Comparison of ENCODE assay signal across 11 cellular contexts in genomic region chr2:19355931-19356544, GRCh38. TPM values are rescaled to one million over a fixed set of nuclear protein-coding genes. Genes with fewer than 3 reads are reported as not detected.
DNase-seq lines count a peak whose midpoint lies in the region; ATAC-seq and TF ChIP-seq lines count a peak whose summit lies in the region.
"Had no signal": no experiment of that assay in that cellular context is flagged by ENCODE, and none has a peak within 500 bp of the region (broad histone marks: within the 10 kb centered on the region; RNA-seq: fewer than 3 reads in every experiment).

No MANE protein-coding gene starts in this region.

- in situ Hi-C loops in GM13976 (cut with MboI; ENCODE audit: low sequenced_read_pairs, unreplicated experiment): loop anchor here (10.0 to 25.0 kb wide), 3 partner anchors 509 to 844 kb away; no protein-coding TSS in a partner anchor

- H3K9me3 Mint-ChIP-seq in naive thymus-derived CD8-positive, alpha-beta T cell: peaks cover 0 to 2% (median 0%) of the 10 kb centered on the region in 9 donors

- peak overlapping the region; percentile 90 for H2AFZ ChIP-seq in ACC112 (ENCODE audit: low read length, unreplicated experiment)

- peak; percentile 33 for DNase-seq in GM13976 (ENCODE audit: low spot score)
- peak; percentile 5 for DNase-seq in epithelial cell of esophagus (ENCODE audit: low read depth)
- DNase-seq in naive thymus-derived CD8-positive, alpha-beta T cell: no peak
- DNase-seq in foreskin keratinocyte: no peak
- DNase-seq in left lobe of liver (ENCODE audit: low spot score): no peak
- DNase-seq in NCI-H82 treated with DMSO at 0.1 percent for 48 hours (lab: John Stamatoyannopoulos, UW; ENCODE audit: unreplicated experiment): no peak
- DNase-seq in T1000 (lab: John Stamatoyannopoulos, UW): no peak
- DNase-seq: MV-4-11; RPMI8226; stimulated activated CD4-positive, alpha-beta T cell treated with anti-CD3 and anti-CD28 coated beads, Interleukin-12 subunit alpha, Interleukin-12 subunit beta, amount 100 ng/mL, for 4 hours had no signal

- H3K4me3 Mint-ChIP-seq in naive thymus-derived CD8-positive, alpha-beta T cell: peak overlapping the region in 7 of 10 donors; percentile 39 to 77 (median 60)

- H3K4me1 ChIP-seq in ACC112 (ENCODE audit: control insufficient read depth, insufficient read depth, low read length, unreplicated experiment): peaks cover 28% of the 10 kb centered on the region
- H3K4me1 ChIP-seq in foreskin keratinocyte: no peaks in the 10 kb centered on the region

- TF ChIP-seq CTCF in GM13976 (IDR thresholded peaks at IDR 0.05; ENCODE audit: borderline replicate concordance, control extremely low read depth, extremely low read depth, insufficient read depth, missing control alignments) (no peak), epithelial cell of esophagus (IDR thresholded peaks at IDR 0.05; ENCODE audit: insufficient read depth, low read depth, low read length, missing control alignments) (no peak), foreskin keratinocyte (conservative IDR thresholded peaks at IDR 0.05) (no peak)

- peaks cover 56 to 93% (median 76%) of the 10 kb centered on the region in 5 donors for H3K27me3 Mint-ChIP-seq in naive thymus-derived CD8-positive, alpha-beta T cell

- peaks cover 29 to 52% (median 47%) of the 10 kb centered on the region in 4 donors for H3K4me1 Mint-ChIP-seq in naive thymus-derived CD8-positive, alpha-beta T cell

- H3K4me3 ChIP-seq in ACC112 (ENCODE audit: low read depth, low read length): peak overlapping the region; percentile 95
- H3K4me3 ChIP-seq in epithelial cell of esophagus (ENCODE audit: low read length): peak overlapping the region; percentile 66

- ATAC-seq in naive thymus-derived CD8-positive, alpha-beta T cell: no peak
- no peak for ATAC-seq in foreskin keratinocyte
- ATAC-seq in left lobe of liver: no peak

- peak overlapping the region in 2 of 10 donors; percentile 45 to 84 for H3K27ac Mint-ChIP-seq in naive thymus-derived CD8-positive, alpha-beta T cell

- H3K27ac ChIP-seq in ACC112 (ENCODE audit: low read depth, low read length) (peak overlapping the region; percentile 45), foreskin keratinocyte (no peak overlapping the region)

- POLR2A ChIA-PET in naive thymus-derived CD8-positive, alpha-beta T cell (lab: Charles Lee): no interaction called here

- no peaks in the 10 kb centered on the region for H3K27me3 ChIP-seq in ACC112 (ENCODE audit: insufficient read depth, low read length)
- H3K27me3 ChIP-seq in foreskin keratinocyte: peaks cover 98% of the 10 kb centered on the region

- peaks cover 0 to 5% (median 0%) of the 10 kb centered on the region in 3 donors for H3K36me3 Mint-ChIP-seq in naive thymus-derived CD8-positive, alpha-beta T cell

- H3K36me3 ChIP-seq in ACC112 (ENCODE audit: insufficient read depth, low read length): peaks cover 8% of the 10 kb centered on the region

- peaks cover 53% of the 10 kb centered on the region for H3K79me2 ChIP-seq in ACC112 (ENCODE audit: control insufficient read depth, insufficient read depth, low read length, unreplicated experiment)

RNA-seq across cellular contexts. Expression of gene OSR1, which starts 2.4 kb away (rescaled TPM):
- total RNA-seq in naive thymus-derived CD8-positive, alpha-beta T cell: not detected
- polyA plus RNA-seq in naive thymus-derived CD8-positive, alpha-beta T cell: not detected
- total RNA-seq in foreskin keratinocyte (0.14 and 0.18 TPM in 2 replicates), left lobe of liver (0.18 TPM)
- 0.09 and 0.18 TPM in 2 replicates for polyA plus RNA-seq in foreskin keratinocyte

Comparison
In these comparisons a context has a peak if more than half of its experiments do, and no peak if none do; other contexts are left out.
1. DNase-seq: peak in GM13976 (single experiment) and epithelial cell of esophagus (single experiment); none in naive thymus-derived CD8-positive, alpha-beta T cell (0 of 10), foreskin keratinocyte (0 of 2), left lobe of liver (single experiment), NCI-H82 treated with DMSO at 0.1 percent for 48 hours (single experiment) and T1000 (single experiment).